ENCODE assay signal across 8 cellular contexts in the genomic region with DNA sequence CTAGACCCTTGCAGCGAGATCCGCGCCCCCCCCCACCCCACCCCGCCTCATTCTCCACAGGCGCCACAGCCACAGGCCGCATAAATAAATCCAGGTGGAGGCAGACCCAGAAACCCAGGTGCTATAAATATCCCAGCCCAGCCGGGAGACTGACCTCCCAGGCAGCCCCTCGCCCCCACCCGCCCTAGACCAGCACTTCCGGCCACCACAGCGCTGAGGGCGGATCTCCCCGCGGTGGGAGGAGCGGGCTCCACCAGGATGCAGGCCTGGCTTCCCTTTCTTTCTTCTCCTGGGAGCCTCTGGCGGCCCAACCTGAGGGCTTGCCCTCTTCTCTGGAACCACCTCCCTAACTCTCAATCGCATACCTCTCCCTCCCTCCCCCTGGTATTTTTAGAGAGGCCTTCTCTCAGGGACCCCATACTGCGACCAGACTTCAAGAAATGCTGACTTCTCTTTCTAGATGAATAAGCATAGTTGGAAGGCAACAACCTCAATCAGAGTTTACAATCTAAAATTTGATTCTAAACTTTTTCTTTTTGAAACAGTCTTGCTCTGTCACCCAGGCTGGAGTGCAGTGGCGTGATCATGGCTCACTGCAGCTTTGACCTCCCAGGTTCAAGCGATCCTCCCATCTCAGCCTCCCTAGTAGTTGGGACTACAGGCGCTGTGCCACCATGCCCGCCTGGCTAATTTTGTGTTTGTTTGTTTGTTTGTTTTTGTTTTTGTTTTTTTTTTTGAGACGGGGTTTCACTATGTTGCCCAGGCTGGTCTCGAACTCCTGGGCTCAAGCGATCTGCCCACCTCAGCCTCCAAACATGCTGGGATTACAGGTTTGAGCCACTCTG. TPM values are rescaled to one million over a fixed set of nuclear protein-coding genes. Genes with fewer than 3 reads are reported as not detected.
DNase-seq lines count a peak whose midpoint lies in the region; ATAC-seq lines count a peak whose summit lies in the region.

No MANE protein-coding gene starts in this region.

- H3K4me3 Mint-ChIP-seq in activated T-cell treated with anti-CD3 and anti-CD28 coated beads, Interleukin-2, amount 50 U/mL, for 72 hours, result peak overlapping the region; percentile 86 to 95

- peaks cover 5 to 6% of the 10 kb centered on the region in 2 donors for H3K9me3 Mint-ChIP-seq in activated T-cell treated with anti-CD3 and anti-CD28 coated beads, Interleukin-2, amount 50 U/mL, for 72 hours

- H3K36me3 Mint-ChIP-seq in activated T-cell treated with anti-CD3 and anti-CD28 coated beads, Interleukin-2, amount 50 U/mL, for 72 hours (ENCODE audit: insufficient read depth in 2 of 2), result peaks cover 6 to 10% of the 10 kb centered on the region in 2 donors

- intact Hi-C loops in left cardiac atrium (cut with DNase I), result no loop called here

- DNase-seq in ELF-1 (ENCODE audit: low read depth, low spot score), result peak; percentile 98
- peak; percentile 25 to 56 for DNase-seq in activated T-cell treated with anti-CD3 and anti-CD28 coated beads, Interleukin-2, amount 50 U/mL, for 72 hours
- DNase-seq in left cardiac atrium, result peak; percentile 67
- DNase-seq in retina, result peak; percentile 74
- no peak for DNase-seq in midbrain (lab: John Stamatoyannopoulos, UW)
- no peak for DNase-seq in Kasumi-1 (lab: John Stamatoyannopoulos, UW)
- no peak for DNase-seq in DMS79 treated with DMSO at 0.1 percent for 48 hours (lab: John Stamatoyannopoulos, UW)

- no peaks in the 10 kb centered on the region for H3K27me3 Mint-ChIP-seq in activated T-cell treated with anti-CD3 and anti-CD28 coated beads, Interleukin-2, amount 50 U/mL, for 72 hours (ENCODE audit: low read depth)

- peaks cover 47% of the 10 kb centered on the region for H3K4me1 Mint-ChIP-seq in activated T-cell treated with anti-CD3 and anti-CD28 coated beads, Interleukin-2, amount 50 U/mL, for 72 hours (ENCODE audit: low read depth)

- ATAC-seq in HG02938 (IDR thresholded peaks at IDR 0.05; ENCODE audit: unreplicated experiment), result peak; percentile 0
- peak; percentile 7 to 13 for ATAC-seq in activated T-cell treated with anti-CD3 and anti-CD28 coated beads, Interleukin-2, amount 50 U/mL, for 72 hours (replicated peaks in 1 of 2)
- peak; percentile 29 to 62 for ATAC-seq in left cardiac atrium

- peak overlapping the region; percentile 95 for H3K27ac Mint-ChIP-seq in activated T-cell treated with anti-CD3 and anti-CD28 coated beads, Interleukin-2, amount 50 U/mL, for 72 hours

RNA-seq across cellular contexts. Expression of a gene that starts 55.0 kb away (rescaled TPM):
- not detected for total RNA-seq in activated T-cell treated with anti-CD3 and anti-CD28 coated beads, Interleukin-2, amount 50 U/mL, for 72 hours
- total RNA-seq in left cardiac atrium, result 100 to 1,000 TPM; 138 to 209 TPM

Comparison
In these comparisons a context has a peak if more than half of its experiments do, and no peak if none do; other contexts are left out.
1. DNase-seq: peak in ELF-1 (single experiment), activated T-cell treated with anti-CD3 and anti-CD28 coated beads, Interleukin-2, amount 50 U/mL, for 72 hours (2 of 2), left cardiac atrium (single experiment) and retina (single experiment); none in midbrain (single experiment), Kasumi-1 (0 of 2) and DMS79 treated with DMSO at 0.1 percent for 48 hours (single experiment).
2. RNA of a gene that starts 55.0 kb away (total RNA-seq): 138 to 209 TPM in left cardiac atrium; not detected in activated T-cell treated with anti-CD3 and anti-CD28 coated beads, Interleukin-2, amount 50 U/mL, for 72 hours; every median in the first group is over 100 times any median in the second.
3. Peak in every context shown above with its lines, with median percentiles within 50 percentile points of each other: ATAC-seq.